17 cellular contexts compared by ENCODE assay signal in the genomic region with DNA sequence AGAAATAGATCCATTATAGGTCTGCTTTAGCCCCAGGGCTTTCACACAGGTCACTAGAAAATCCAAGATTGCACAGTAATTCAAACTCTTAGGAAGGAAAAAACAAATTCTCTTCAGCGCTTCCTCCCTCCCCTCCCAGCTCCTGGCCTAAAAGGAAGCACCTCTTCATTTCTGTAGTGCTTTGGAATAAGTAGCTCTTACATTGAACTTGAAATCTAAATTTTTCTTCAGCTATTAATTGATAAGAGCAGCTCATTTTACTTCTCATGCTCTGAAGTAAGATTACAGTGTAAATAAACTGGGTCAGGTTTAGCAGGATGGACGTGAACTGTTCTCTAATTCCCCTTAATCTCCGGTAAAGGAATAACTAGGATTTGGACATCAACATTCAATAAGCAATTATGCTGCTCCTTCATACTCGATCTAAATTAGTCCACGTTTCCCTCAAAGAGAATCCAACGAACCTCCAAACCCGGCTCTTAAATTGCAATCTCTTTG. TPM values are rescaled to one million over a fixed set of nuclear protein-coding genes. Genes with fewer than 3 reads are reported as not detected.
A peak's percentile ranks its signal among the peaks of the same experiment; 100 is the strongest.
DNase-seq lines count a peak whose midpoint lies in the region; ATAC-seq and TF ChIP-seq lines count a peak whose summit lies in the region.
"Had no signal": no experiment of that assay in that cellular context is flagged by ENCODE, and none has a peak within 500 bp of the region (broad histone marks: within the 10 kb centered on the region; RNA-seq: fewer than 3 reads in every experiment).

No MANE protein-coding gene starts in this region.

- H3K4me2 ChIP-seq in BLaER1 (peak overlapping the region; percentile 52; the same call in 1 of the 2 replicates), GM23338 (no peak overlapping the region), OCI-LY7 (ENCODE audit: low read length) (peak overlapping the region; percentile 78)
- H3K4me2 ChIP-seq: A549, KMS-11, SK-N-SH had no signal

- H3K9me2 ChIP-seq in GM23338 (ENCODE audit: insufficient read depth) (no peaks in the 10 kb centered on the region; the same call in 1 of the 2 replicates), OCI-LY7 (ENCODE audit: insufficient read depth, low read length) (no peaks in the 10 kb centered on the region)
- H3K9me2 ChIP-seq: SK-N-SH had no signal

- H3K4me3 Mint-ChIP-seq in GM23338 (no peak overlapping the region), naive B cell (peak overlapping the region in 6 of 8 donors; percentile 21 to 86 (median 72))
- H3K4me3 Mint-ChIP-seq: CD4-positive, alpha-beta T cell had no signal

- intact Hi-C loops in OCI-LY7 (cut with micrococcal nuclease; ENCODE audit: unreplicated experiment): loop anchor here (2.0 to 5.0 kb wide), 2 partner anchors 13 to 984 kb away; no protein-coding TSS in a partner anchor

- no peaks in the 10 kb centered on the region for H3F3A ChIP-seq in GM23338 (replicated peaks; ENCODE audit: low read depth)

- peaks cover 3% of the 10 kb centered on the region; the same call in 2 of the 3 replicates for H3K4me1 Mint-ChIP-seq in GM23338
- H3K4me1 Mint-ChIP-seq in naive B cell: peaks cover 69 to 97% (median 70%) of the 10 kb centered on the region in 3 donors

- H3K4me1 ChIP-seq in BLaER1 (peaks cover 49% of the 10 kb centered on the region), GM23338 (ENCODE audit: insufficient read depth) (peaks cover 5% of the 10 kb centered on the region; the same call in 1 of the 2 replicates), OCI-LY7 (ENCODE audit: insufficient read depth, low read length, poor library complexity, severe bottlenecking) (peaks cover 100% of the 10 kb centered on the region), right atrium auricular region (no peaks in the 10 kb centered on the region)
- H3K4me1 ChIP-seq: A549 had no signal

- no peaks in the 10 kb centered on the region for H3K36me3 Mint-ChIP-seq in GM23338 (ENCODE audit: low read depth)
- no peaks in the 10 kb centered on the region for H3K36me3 Mint-ChIP-seq in naive B cell

- H3K27ac Mint-ChIP-seq in GM23338 (no peak overlapping the region), naive B cell (peak overlapping the region; percentile 52 to 98 (median 97))
- H3K27ac Mint-ChIP-seq: CD4-positive, alpha-beta T cell had no signal

- no peaks in the 10 kb centered on the region for H3K27me3 ChIP-seq in BLaER1
- H3K27me3 ChIP-seq in GM23338 (ENCODE audit: insufficient read depth): no peaks in the 10 kb centered on the region
- H3K27me3 ChIP-seq in right atrium auricular region: no peaks in the 10 kb centered on the region
- H3K27me3 ChIP-seq: MG63, Peyer's patch had no signal

- H3K4me3 ChIP-seq in BLaER1 (no peak overlapping the region), GM23338 (no peak overlapping the region), OCI-LY7 (ENCODE audit: low read depth, low read length, poor library complexity, severe bottlenecking) (peak overlapping the region; percentile 50), right atrium auricular region (no peak overlapping the region)
- H3K4me3 ChIP-seq: A549, MG63, Peyer's patch had no signal

- H2AFZ ChIP-seq in GM23338 (peak overlapping the region; percentile 7; the same call in 1 of the 2 replicates), OCI-LY7 (ENCODE audit: low read length) (no peak overlapping the region; the same call in 1 of the 2 replicates)

- H3K9me3 Mint-ChIP-seq in GM23338 (no peaks in the 10 kb centered on the region), naive B cell (peaks cover 0 to 11% (median 4%) of the 10 kb centered on the region in 7 donors)
- H3K9me3 Mint-ChIP-seq: CD4-positive, alpha-beta T cell had no signal

- TF ChIP-seq CTCF in GM23338 (conservative IDR thresholded peaks at IDR 0.05; ENCODE audit: low read depth in 2 of 2): no peak
- no peak for TF ChIP-seq CTCF in OCI-LY7 (conservative IDR thresholded peaks at IDR 0.05; ENCODE audit: low read length)
- TF ChIP-seq CTCF in right atrium auricular region (IDR thresholded peaks at IDR 0.05): no peak

- POLR2A ChIA-PET in OCI-LY7 (lab: Charles Lee): interaction anchor here (0.7 to 7.4 kb wide), 16 partner anchors 9 to 988 kb away, joined by 3 to 97 read pairs (median 4); a partner anchor contains a TSS

- H3K27ac ChIP-seq in BLaER1 (no peak overlapping the region), GM23338 (ENCODE audit: low read depth) (no peak overlapping the region), OCI-LY7 (ENCODE audit: low read depth, low read length, poor library complexity, severe bottlenecking) (peak overlapping the region; percentile 99), right atrium auricular region (no peak overlapping the region)
- H3K27ac ChIP-seq: A549, KMS-11 had no signal

- no peaks in the 10 kb centered on the region for H3K79me2 ChIP-seq in GM23338 (replicated peaks; ENCODE audit: insufficient read depth)
- peaks cover 33% of the 10 kb centered on the region; the same call in 1 of the 2 replicates for H3K79me2 ChIP-seq in OCI-LY7 (ENCODE audit: insufficient read depth, low read depth, low read length)

- no peaks in the 10 kb centered on the region for H3K27me3 Mint-ChIP-seq in GM23338 (ENCODE audit: insufficient read depth, low read depth, poor library complexity)
- no peaks in the 10 kb centered on the region for H3K27me3 Mint-ChIP-seq in naive B cell
- H3K27me3 Mint-ChIP-seq: CD4-positive, alpha-beta T cell had no signal

- CTCF ChIA-PET in OCI-LY7 (lab: Charles Lee; ENCODE audit: unreplicated experiment): interaction anchor here (1.4 to 1.6 kb wide), 3 partner anchors 8 to 16 kb away, joined by 4 to 7 read pairs (median 4); no protein-coding TSS in a partner anchor

- BruUV-seq in OCI-LY7 (replicated peaks; lab: Mats Ljungman, UMichigan): no TSS peak

- DNase-seq in GM23338 (ENCODE audit: low spot score) (no peak), OCI-LY7 (ENCODE audit: low spot score) (no peak), naive B cell (no peak), DMS 273 treated with DMSO at 0.1 percent for 48 hours (lab: John Stamatoyannopoulos, UW) (no peak), right atrium auricular region (ENCODE audit: low spot score) (no peak)
- DNase-seq: CD4-positive, alpha-beta T cell; MG63; NCI-H1105 treated with DMSO at 0.1 percent for 48 hours; NCI-H2029 treated with DMSO at 0.1 percent for 48 hours; NCI-H526 treated with DMSO at 0.1 percent for 48 hours; Peyer's patch; Right ventricle myocardium superior; SK-N-SH had no signal

- ATAC-seq in GM23338 (no peak), naive B cell (ENCODE audit: low read depth in 2 of 2) (no peak), HG02870 (IDR thresholded peaks at IDR 0.05; ENCODE audit: unreplicated experiment) (no peak)
- ATAC-seq: A549 had no signal

- H3K36me3 ChIP-seq in BLaER1: no peaks in the 10 kb centered on the region
- H3K36me3 ChIP-seq in GM23338 (ENCODE audit: insufficient read depth): no peaks in the 10 kb centered on the region
- no peaks in the 10 kb centered on the region; the same call in 1 of the 2 replicates for H3K36me3 ChIP-seq in OCI-LY7 (ENCODE audit: insufficient read depth, low read length)
- no peaks in the 10 kb centered on the region for H3K36me3 ChIP-seq in right atrium auricular region
- H3K36me3 ChIP-seq: MG63, Peyer's patch had no signal

- H3K9ac ChIP-seq in BLaER1: no peak overlapping the region
- H3K9ac ChIP-seq: KMS-11, SK-N-SH had no signal

- H3K9me3 ChIP-seq in BLaER1: peaks cover 35% of the 10 kb centered on the region
- H3K9me3 ChIP-seq in OCI-LY7 (ENCODE audit: low read length): no peaks in the 10 kb centered on the region
- no peaks in the 10 kb centered on the region for H3K9me3 ChIP-seq in right atrium auricular region
- H3K9me3 ChIP-seq: A549, MG63, Peyer's patch, SK-N-SH had no signal

- H4K20me1 ChIP-seq in BLaER1: no peaks in the 10 kb centered on the region
- H4K20me1 ChIP-seq in GM23338 (replicated peaks; ENCODE audit: insufficient read depth): no peaks in the 10 kb centered on the region; the same call in 1 of the 2 replicates
- no peaks in the 10 kb centered on the region for H4K20me1 ChIP-seq in OCI-LY7 (ENCODE audit: insufficient read depth, low read length)

TF ChIP-seq in GM23338, 12 proteins besides CTCF, POLR2A, EP300 and RAD21:
- TF ChIP-seq, protein P1, sequence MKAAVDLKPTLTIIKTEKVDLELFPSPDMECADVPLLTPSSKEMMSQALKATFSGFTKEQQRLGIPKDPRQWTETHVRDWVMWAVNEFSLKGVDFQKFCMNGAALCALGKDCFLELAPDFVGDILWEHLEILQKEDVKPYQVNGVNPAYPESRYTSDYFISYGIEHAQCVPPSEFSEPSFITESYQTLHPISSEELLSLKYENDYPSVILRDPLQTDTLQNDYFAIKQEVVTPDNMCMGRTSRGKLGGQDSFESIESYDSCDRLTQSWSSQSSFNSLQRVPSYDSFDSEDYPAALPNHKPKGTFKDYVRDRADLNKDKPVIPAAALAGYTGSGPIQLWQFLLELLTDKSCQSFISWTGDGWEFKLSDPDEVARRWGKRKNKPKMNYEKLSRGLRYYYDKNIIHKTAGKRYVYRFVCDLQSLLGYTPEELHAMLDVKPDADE (IDR thresholded peaks at IDR 0.05): no peak

RNA-seq across cellular contexts. Expression of a gene that starts 10.9 kb away (rescaled TPM):
- total RNA-seq in GM23338 (2014; rRNA removed; shearing (Covaris generic)): 61.7 and 65.8 TPM in 2 replicates
- polyA plus RNA-seq in GM23338 (2016; fragmentation: Nextera tagmentation; extraction: Ambion mirVana) (17.1 and 19.3 TPM in 2 replicates), naive B cell (ENCODE audit: low read depth in 6 of 6) (100 to 1,000 TPM; 129 to 288 (median 195) TPM)
- 173 and 180 TPM in 2 replicates for total RNA-seq in OCI-LY7 (2014; rRNA removed; shearing (Covaris generic))
- total RNA-seq in OCI-LY7 (2022) (301 and 313 TPM in 2 replicates), right atrium auricular region (1 to 10 TPM; 5.4 to 7.2 TPM)

RNA-seq across cellular contexts. Expression of a gene that starts 40.3 kb away (rescaled TPM):
- total RNA-seq in GM23338 (2014; rRNA removed; shearing (Covaris generic)): 56.6 and 71.6 TPM in 2 replicates
- polyA plus RNA-seq in GM23338 (2016; fragmentation: Nextera tagmentation; extraction: Ambion mirVana) (68.3 and 82.9 TPM in 2 replicates), naive B cell (ENCODE audit: low read depth in 6 of 6) (10 to 100 TPM; 57.8 to 83.2 (median 71.3) TPM)
- total RNA-seq in OCI-LY7 (2014; rRNA removed; shearing (Covaris generic)): 33.4 and 44.0 TPM in 2 replicates
- total RNA-seq in OCI-LY7 (2022) (51.2 and 53.8 TPM in 2 replicates), right atrium auricular region (10 to 100 TPM; 27.8 to 52.1 TPM)
